1 cellular context compared by ENCODE assay signal in genomic region chr1:15603050-15603965, GRCh38.
A peak's percentile ranks its signal among the peaks of the same experiment; 100 is the strongest.
TF ChIP-seq lines count a peak whose summit lies in the region.

No MANE protein-coding gene starts in this region.

TF ChIP-seq in HepG2, 621 proteins besides CTCF, POLR2A, EP300 and RAD21 (continued from another document and continues in another):
- TF ChIP-seq, protein P1, sequence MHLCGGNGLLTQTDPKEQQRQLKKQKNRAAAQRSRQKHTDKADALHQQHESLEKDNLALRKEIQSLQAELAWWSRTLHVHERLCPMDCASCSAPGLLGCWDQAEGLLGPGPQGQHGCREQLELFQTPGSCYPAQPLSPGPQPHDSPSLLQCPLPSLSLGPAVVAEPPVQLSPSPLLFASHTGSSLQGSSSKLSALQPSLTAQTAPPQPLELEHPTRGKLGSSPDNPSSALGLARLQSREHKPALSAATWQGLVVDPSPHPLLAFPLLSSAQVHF (CRISPR knock-in tag; IDR thresholded peaks at IDR 0.05) = no peak
- TF ChIP-seq, protein P2, sequence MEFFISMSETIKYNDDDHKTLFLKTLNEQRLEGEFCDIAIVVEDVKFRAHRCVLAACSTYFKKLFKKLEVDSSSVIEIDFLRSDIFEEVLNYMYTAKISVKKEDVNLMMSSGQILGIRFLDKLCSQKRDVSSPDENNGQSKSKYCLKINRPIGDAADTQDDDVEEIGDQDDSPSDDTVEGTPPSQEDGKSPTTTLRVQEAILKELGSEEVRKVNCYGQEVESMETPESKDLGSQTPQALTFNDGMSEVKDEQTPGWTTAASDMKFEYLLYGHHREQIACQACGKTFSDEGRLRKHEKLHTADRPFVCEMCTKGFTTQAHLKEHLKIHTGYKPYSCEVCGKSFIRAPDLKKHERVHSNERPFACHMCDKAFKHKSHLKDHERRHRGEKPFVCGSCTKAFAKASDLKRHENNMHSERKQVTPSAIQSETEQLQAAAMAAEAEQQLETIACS (CRISPR knock-in tag; IDR thresholded peaks at IDR 0.05) = no peak
- TF ChIP-seq ZNF34 (CRISPR knock-in tag; IDR thresholded peaks at IDR 0.05; ENCODE audit: borderline replicate concordance) (no peak), ZNF562 (CRISPR knock-in tag; IDR thresholded peaks at IDR 0.05; ENCODE audit: borderline replicate concordance) (no peak), DZIP1 (CRISPR knock-in tag; IDR thresholded peaks at IDR 0.05) (peak; percentile 89; the same call in 1 of the 2 replicates), SOX13 (IDR thresholded peaks at IDR 0.05) (no peak), SOX13 (CRISPR knock-in tag; conservative IDR thresholded peaks at IDR 0.05 in 1 of 2, IDR thresholded peaks at IDR 0.05 in 1 of 2) (peak in 1 of 2 experiments; percentile 39; a peak in 2 of 4 replicates), ATAD3A (CRISPR knock-in tag; IDR thresholded peaks at IDR 0.05) (no peak), MTF2 (CRISPR knock-in tag; IDR thresholded peaks at IDR 0.05; ENCODE audit: borderline replicate concordance) (no peak; the same call in 1 of the 2 replicates), ZNF775 (CRISPR knock-in tag; IDR thresholded peaks at IDR 0.05; ENCODE audit: borderline replicate concordance) (no peak), ZBTB4 (CRISPR knock-in tag; IDR thresholded peaks at IDR 0.05; ENCODE audit: borderline replicate concordance) (peak; percentile 81; the same call in 1 of the 2 replicates), ZNF547 (CRISPR knock-in tag; IDR thresholded peaks at IDR 0.05) (peak; percentile 97; the same call in 1 of the 2 replicates), ZNF12 (CRISPR knock-in tag; IDR thresholded peaks at IDR 0.05) (no peak; the same call in 1 of the 2 replicates), PAF1 (CRISPR knock-in tag; IDR thresholded peaks at IDR 0.05) (no peak), ZNF431 (CRISPR knock-in tag; IDR thresholded peaks at IDR 0.05; ENCODE audit: borderline replicate concordance, low read depth) (no peak), ZNF777 (CRISPR knock-in tag; IDR thresholded peaks at IDR 0.05) (0 out of 2 replicates have a peak, but pooled peaks have one; percentile 27), SNAI1 (CRISPR knock-in tag; IDR thresholded peaks at IDR 0.05; ENCODE audit: borderline replicate concordance) (peak; percentile 52; the same call in 1 of the 2 replicates), ZBTB1 (CRISPR knock-in tag; IDR thresholded peaks at IDR 0.05; ENCODE audit: borderline replicate concordance) (no peak), ZSCAN31 (CRISPR knock-in tag; IDR thresholded peaks at IDR 0.05; ENCODE audit: low read depth) (peak; percentile 62), MAF1 (CRISPR knock-in tag; IDR thresholded peaks at IDR 0.05; ENCODE audit: borderline replicate concordance) (no peak), TRIM24 (CRISPR knock-in tag; IDR thresholded peaks at IDR 0.05) (no peak), ZNF18 (CRISPR knock-in tag; IDR thresholded peaks at IDR 0.05; ENCODE audit: insufficient replicate concordance) (peak; percentile 75), KAT7 (CRISPR knock-in tag; IDR thresholded peaks at IDR 0.05; ENCODE audit: borderline replicate concordance) (no peak), SRSF9 (IDR thresholded peaks at IDR 0.05; ENCODE audit: borderline replicate concordance, insufficient read depth, low read depth, low read length, poor library complexity, severe bottlenecking) (no peak), CC2D1A (CRISPR knock-in tag; IDR thresholded peaks at IDR 0.05) (no peak), PRMT3 (CRISPR knock-in tag; IDR thresholded peaks at IDR 0.05; ENCODE audit: borderline replicate concordance, low read depth) (peak; percentile 96), ZSCAN5A (CRISPR knock-in tag; IDR thresholded peaks at IDR 0.05; ENCODE audit: borderline replicate concordance) (no peak; the same call in 1 of the 2 replicates), ATRX (CRISPR knock-in tag; IDR thresholded peaks at IDR 0.05; ENCODE audit: borderline replicate concordance) (no peak), SNAPC2 (CRISPR knock-in tag; IDR thresholded peaks at IDR 0.05) (peak; percentile 82), NAIF1 (CRISPR knock-in tag; IDR thresholded peaks at IDR 0.05; ENCODE audit: borderline replicate concordance) (peak; percentile 53; the same call in 1 of the 2 replicates), ATF7 (IDR thresholded peaks at IDR 0.05) (no peak), ATF7 (CRISPR knock-in tag; IDR thresholded peaks at IDR 0.05) (no peak; the same call in 1 of the 2 replicates), TCF7 (IDR thresholded peaks at IDR 0.05; ENCODE audit: low read depth) (no peak), ZNF776 (CRISPR knock-in tag; IDR thresholded peaks at IDR 0.05) (peak; percentile 19; the same call in 1 of the 2 replicates), ZNF883 (CRISPR knock-in tag; IDR thresholded peaks at IDR 0.05; ENCODE audit: not compliant biosample characterization) (peak; percentile 82)
- TF ChIP-seq, protein P3, sequence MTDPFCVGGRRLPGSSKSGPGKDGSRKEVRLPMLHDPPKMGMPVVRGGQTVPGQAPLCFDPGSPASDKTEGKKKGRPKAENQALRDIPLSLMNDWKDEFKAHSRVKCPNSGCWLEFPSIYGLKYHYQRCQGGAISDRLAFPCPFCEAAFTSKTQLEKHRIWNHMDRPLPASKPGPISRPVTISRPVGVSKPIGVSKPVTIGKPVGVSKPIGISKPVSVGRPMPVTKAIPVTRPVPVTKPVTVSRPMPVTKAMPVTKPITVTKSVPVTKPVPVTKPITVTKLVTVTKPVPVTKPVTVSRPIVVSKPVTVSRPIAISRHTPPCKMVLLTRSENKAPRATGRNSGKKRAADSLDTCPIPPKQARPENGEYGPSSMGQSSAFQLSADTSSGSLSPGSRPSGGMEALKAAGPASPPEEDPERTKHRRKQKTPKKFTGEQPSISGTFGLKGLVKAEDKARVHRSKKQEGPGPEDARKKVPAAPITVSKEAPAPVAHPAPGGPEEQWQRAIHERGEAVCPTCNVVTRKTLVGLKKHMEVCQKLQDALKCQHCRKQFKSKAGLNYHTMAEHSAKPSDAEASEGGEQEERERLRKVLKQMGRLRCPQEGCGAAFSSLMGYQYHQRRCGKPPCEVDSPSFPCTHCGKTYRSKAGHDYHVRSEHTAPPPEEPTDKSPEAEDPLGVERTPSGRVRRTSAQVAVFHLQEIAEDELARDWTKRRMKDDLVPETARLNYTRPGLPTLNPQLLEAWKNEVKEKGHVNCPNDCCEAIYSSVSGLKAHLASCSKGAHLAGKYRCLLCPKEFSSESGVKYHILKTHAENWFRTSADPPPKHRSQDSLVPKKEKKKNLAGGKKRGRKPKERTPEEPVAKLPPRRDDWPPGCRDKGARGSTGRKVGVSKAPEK (CRISPR knock-in tag; IDR thresholded peaks at IDR 0.05; ENCODE audit: borderline replicate concordance) = 0 out of 2 replicates have a peak, but pooled peaks have one; percentile 53
- TF ChIP-seq, protein P4, sequence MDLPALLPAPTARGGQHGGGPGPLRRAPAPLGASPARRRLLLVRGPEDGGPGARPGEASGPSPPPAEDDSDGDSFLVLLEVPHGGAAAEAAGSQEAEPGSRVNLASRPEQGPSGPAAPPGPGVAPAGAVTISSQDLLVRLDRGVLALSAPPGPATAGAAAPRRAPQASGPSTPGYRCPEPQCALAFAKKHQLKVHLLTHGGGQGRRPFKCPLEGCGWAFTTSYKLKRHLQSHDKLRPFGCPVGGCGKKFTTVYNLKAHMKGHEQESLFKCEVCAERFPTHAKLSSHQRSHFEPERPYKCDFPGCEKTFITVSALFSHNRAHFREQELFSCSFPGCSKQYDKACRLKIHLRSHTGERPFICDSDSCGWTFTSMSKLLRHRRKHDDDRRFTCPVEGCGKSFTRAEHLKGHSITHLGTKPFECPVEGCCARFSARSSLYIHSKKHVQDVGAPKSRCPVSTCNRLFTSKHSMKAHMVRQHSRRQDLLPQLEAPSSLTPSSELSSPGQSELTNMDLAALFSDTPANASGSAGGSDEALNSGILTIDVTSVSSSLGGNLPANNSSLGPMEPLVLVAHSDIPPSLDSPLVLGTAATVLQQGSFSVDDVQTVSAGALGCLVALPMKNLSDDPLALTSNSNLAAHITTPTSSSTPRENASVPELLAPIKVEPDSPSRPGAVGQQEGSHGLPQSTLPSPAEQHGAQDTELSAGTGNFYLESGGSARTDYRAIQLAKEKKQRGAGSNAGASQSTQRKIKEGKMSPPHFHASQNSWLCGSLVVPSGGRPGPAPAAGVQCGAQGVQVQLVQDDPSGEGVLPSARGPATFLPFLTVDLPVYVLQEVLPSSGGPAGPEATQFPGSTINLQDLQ (CRISPR knock-in tag; IDR thresholded peaks at IDR 0.05) = no peak
- TF ChIP-seq, protein P5, sequence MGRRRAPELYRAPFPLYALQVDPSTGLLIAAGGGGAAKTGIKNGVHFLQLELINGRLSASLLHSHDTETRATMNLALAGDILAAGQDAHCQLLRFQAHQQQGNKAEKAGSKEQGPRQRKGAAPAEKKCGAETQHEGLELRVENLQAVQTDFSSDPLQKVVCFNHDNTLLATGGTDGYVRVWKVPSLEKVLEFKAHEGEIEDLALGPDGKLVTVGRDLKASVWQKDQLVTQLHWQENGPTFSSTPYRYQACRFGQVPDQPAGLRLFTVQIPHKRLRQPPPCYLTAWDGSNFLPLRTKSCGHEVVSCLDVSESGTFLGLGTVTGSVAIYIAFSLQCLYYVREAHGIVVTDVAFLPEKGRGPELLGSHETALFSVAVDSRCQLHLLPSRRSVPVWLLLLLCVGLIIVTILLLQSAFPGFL (CRISPR knock-in tag; IDR thresholded peaks at IDR 0.05) = no peak
- TF ChIP-seq, protein P6, sequence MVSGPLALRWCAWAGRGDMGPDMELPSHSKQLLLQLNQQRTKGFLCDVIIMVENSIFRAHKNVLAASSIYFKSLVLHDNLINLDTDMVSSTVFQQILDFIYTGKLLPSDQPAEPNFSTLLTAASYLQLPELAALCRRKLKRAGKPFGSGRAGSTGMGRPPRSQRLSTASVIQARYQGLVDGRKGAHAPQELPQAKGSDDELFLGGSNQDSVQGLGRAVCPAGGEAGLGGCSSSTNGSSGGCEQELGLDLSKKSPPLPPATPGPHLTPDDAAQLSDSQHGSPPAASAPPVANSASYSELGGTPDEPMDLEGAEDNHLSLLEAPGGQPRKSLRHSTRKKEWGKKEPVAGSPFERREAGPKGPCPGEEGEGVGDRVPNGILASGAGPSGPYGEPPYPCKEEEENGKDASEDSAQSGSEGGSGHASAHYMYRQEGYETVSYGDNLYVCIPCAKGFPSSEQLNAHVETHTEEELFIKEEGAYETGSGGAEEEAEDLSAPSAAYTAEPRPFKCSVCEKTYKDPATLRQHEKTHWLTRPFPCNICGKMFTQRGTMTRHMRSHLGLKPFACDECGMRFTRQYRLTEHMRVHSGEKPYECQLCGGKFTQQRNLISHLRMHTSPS (CRISPR knock-in tag; IDR thresholded peaks at IDR 0.05; ENCODE audit: low read depth) = 0 out of 2 replicates have a peak, but pooled peaks have one; percentile 40
